In the genomic region with DNA sequence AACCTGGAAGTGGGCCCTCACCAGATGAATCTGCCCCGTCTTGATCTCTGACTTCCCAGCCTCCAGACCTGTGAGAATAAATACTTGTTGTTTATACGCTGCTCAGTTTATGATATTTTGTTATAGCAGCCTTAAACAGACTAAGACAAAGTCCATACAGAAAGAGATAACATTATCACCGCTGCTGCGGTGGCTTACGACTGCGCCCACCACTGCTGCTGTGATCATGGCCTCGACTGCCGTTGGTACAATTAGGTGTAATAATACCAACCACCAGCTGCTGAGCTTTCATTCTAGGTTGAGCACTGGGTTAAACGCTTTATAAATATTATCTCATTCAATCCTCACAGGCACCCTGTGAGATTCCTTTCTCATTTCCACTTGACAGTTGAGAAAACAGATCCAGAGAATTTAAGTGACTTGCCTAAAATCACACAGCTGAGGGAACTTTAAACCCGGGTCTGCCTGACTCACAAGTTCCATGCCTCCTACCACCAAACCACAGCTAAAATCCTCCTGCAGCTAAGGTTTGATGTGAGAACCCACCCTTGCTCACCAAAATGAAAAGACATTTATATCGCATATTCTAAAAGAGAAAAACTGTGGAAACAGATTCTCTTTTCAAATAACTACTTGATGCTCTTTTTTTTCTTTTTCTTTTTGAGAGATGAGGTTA, we compare ENCODE assay signal across 20 cellular contexts. TPM values are rescaled to one million over a fixed set of nuclear protein-coding genes. Genes with fewer than 3 reads are reported as not detected.
DNase-seq lines count a peak whose midpoint lies in the region; ATAC-seq and TF ChIP-seq lines count a peak whose summit lies in the region.
"Had no signal": no experiment of that assay in that cellular context is flagged by ENCODE, and none has a peak within 500 bp of the region (broad histone marks: within the 10 kb centered on the region; RNA-seq: fewer than 3 reads in every experiment).

No MANE protein-coding gene starts in this region.

- CTCF ChIA-PET in WTC11 (lab: Charles Lee) = interaction anchor here (0.9 to 2.8 kb wide), 4 partner anchors 21 to 127 kb away, joined by 5 to 14 read pairs (median 8); no protein-coding TSS in a partner anchor

- no peak for TF ChIP-seq CTCF in WTC11 (IDR thresholded peaks at IDR 0.05)
- TF ChIP-seq CTCF in glutamatergic neuron (IDR thresholded peaks at IDR 0.05; ENCODE audit: partially characterized antibody, unreplicated experiment) = no peak

- peak overlapping the region; percentile 28; the same call in 1 of the 2 replicates for H3K27ac Mint-ChIP-seq in WTC11
- peak overlapping the region; percentile 55 for H3K27ac Mint-ChIP-seq in glutamatergic neuron (ENCODE audit: unreplicated experiment)
- H3K27ac Mint-ChIP-seq: CD4-positive, CD25-positive, alpha-beta regulatory T cell; HFFc6; stimulated activated memory B cell treated with anti-CD40 and anti-IgM and Interleukin-4, amounts not matched to agents 10 μg/mL and 1 μg/mL and 100 μg/mL, for 72 hours had no signal

- H3K36me3 Mint-ChIP-seq in WTC11 (peaks cover 29% of the 10 kb centered on the region), glutamatergic neuron (ENCODE audit: unreplicated experiment) (peaks cover 4% of the 10 kb centered on the region)
- H3K36me3 Mint-ChIP-seq: CD4-positive, CD25-positive, alpha-beta regulatory T cell; stimulated activated memory B cell treated with anti-CD40 and anti-IgM and Interleukin-4, amounts not matched to agents 10 μg/mL and 1 μg/mL and 100 μg/mL, for 72 hours had no signal

- no peak overlapping the region for H3K4me3 Mint-ChIP-seq in WTC11
- no peak overlapping the region for H3K4me3 Mint-ChIP-seq in glutamatergic neuron (ENCODE audit: unreplicated experiment)
- H3K4me3 Mint-ChIP-seq: CD4-positive, CD25-positive, alpha-beta regulatory T cell; HFFc6; stimulated activated memory B cell treated with anti-CD40 and anti-IgM and Interleukin-4, amounts not matched to agents 10 μg/mL and 1 μg/mL and 100 μg/mL, for 72 hours had no signal

- POLR2A ChIA-PET in WTC11 (lab: Charles Lee) = no interaction called here

- H3K27me3 Mint-ChIP-seq in WTC11 (ENCODE audit: low read depth) (no peaks in the 10 kb centered on the region), glutamatergic neuron (ENCODE audit: unreplicated experiment) (no peaks in the 10 kb centered on the region)
- H3K27me3 Mint-ChIP-seq: CD4-positive, CD25-positive, alpha-beta regulatory T cell; stimulated activated memory B cell treated with anti-CD40 and anti-IgM and Interleukin-4, amounts not matched to agents 10 μg/mL and 1 μg/mL and 100 μg/mL, for 72 hours had no signal

- DNase-seq in activated CD4-positive, alpha-beta T cell treated with anti-CD3 and anti-CD28 coated beads, Interleukin-2, amount 50 U/mL, for 48 hours = peak; percentile 13 to 36
- no peak for DNase-seq in activated CD4-positive, alpha-beta T cell treated with anti-CD3 and anti-CD28 coated beads, Interleukin-2, amount 50 U/mL, for 1 hour
- DNase-seq in WTC11 (ENCODE audit: low spot score) (no peak), glutamatergic neuron (no peak), LoVo (ENCODE audit: low spot score) (no peak)
- peak; percentile 55 for DNase-seq in stimulated activated CD8-positive, alpha-beta memory T cell treated with anti-CD3 and anti-CD28 coated beads, Interleukin-4, amount 100 ng/mL, for 48 hours
- DNase-seq in stimulated activated naive CD4-positive, alpha-beta T cell treated with Interleukin-2 at 50 U/mL for 16 hours (lab: John Stamatoyannopoulos, UW) = no peak
- DNase-seq: ACHN; activated CD4-positive, CD25-positive, alpha-beta regulatory T cell treated with anti-CD3 and anti-CD28 coated beads, Interleukin-2, amount 50 U/mL, for 72 hours; CD4-positive, CD25-positive, alpha-beta regulatory T cell; central memory CD4-positive, alpha-beta T cell; DMS79; effector CD8-positive, alpha-beta T cell; esophagus squamous epithelium; HFFc6; NCI-H1436; NCI-H2171; trophoblast cell had no signal

- H3K4me1 Mint-ChIP-seq in WTC11 (peaks cover 24% of the 10 kb centered on the region), glutamatergic neuron (ENCODE audit: low read depth, unreplicated experiment) (peaks cover 12% of the 10 kb centered on the region)
- H3K4me1 Mint-ChIP-seq: CD4-positive, CD25-positive, alpha-beta regulatory T cell; stimulated activated memory B cell treated with anti-CD40 and anti-IgM and Interleukin-4, amounts not matched to agents 10 μg/mL and 1 μg/mL and 100 μg/mL, for 72 hours had no signal

- no peaks in the 10 kb centered on the region for H3K9me3 Mint-ChIP-seq in WTC11
- no peaks in the 10 kb centered on the region for H3K9me3 Mint-ChIP-seq in glutamatergic neuron (ENCODE audit: unreplicated experiment)
- H3K9me3 Mint-ChIP-seq: CD4-positive, CD25-positive, alpha-beta regulatory T cell; HFFc6; stimulated activated memory B cell treated with anti-CD40 and anti-IgM and Interleukin-4, amounts not matched to agents 10 μg/mL and 1 μg/mL and 100 μg/mL, for 72 hours had no signal

- ATAC-seq in WTC11 (no peak), HG02623 (IDR thresholded peaks at IDR 0.05; ENCODE audit: unreplicated experiment) (no peak)
- ATAC-seq: stimulated activated memory B cell treated with anti-CD40 and anti-IgM and Interleukin-4, amounts not matched to agents 10 μg/mL and 1 μg/mL and 100 μg/mL, for 72 hours had no signal

TF ChIP-seq in WTC11, 78 proteins besides CTCF, POLR2A, EP300 and RAD21 (continues in another document):
- TF ChIP-seq ZMAT4 (CRISPR knock-in tag; IDR thresholded peaks at IDR 0.05) = no peak
- no peak for TF ChIP-seq ESRRA (CRISPR knock-in tag; IDR thresholded peaks at IDR 0.05; ENCODE audit: borderline replicate concordance)
- no peak for TF ChIP-seq GABPB1 (CRISPR knock-in tag; IDR thresholded peaks at IDR 0.05)
- TF ChIP-seq TCF7 (CRISPR knock-in tag; IDR thresholded peaks at IDR 0.05; ENCODE audit: low read depth) = no peak
- TF ChIP-seq FOXJ3 (CRISPR knock-in tag; IDR thresholded peaks at IDR 0.05; ENCODE audit: borderline replicate concordance) = no peak
- TF ChIP-seq SOX15 (CRISPR knock-in tag; IDR thresholded peaks at IDR 0.05) = no peak
- no peak for TF ChIP-seq ZNF416 (CRISPR knock-in tag; IDR thresholded peaks at IDR 0.05)
- TF ChIP-seq, protein P1, sequence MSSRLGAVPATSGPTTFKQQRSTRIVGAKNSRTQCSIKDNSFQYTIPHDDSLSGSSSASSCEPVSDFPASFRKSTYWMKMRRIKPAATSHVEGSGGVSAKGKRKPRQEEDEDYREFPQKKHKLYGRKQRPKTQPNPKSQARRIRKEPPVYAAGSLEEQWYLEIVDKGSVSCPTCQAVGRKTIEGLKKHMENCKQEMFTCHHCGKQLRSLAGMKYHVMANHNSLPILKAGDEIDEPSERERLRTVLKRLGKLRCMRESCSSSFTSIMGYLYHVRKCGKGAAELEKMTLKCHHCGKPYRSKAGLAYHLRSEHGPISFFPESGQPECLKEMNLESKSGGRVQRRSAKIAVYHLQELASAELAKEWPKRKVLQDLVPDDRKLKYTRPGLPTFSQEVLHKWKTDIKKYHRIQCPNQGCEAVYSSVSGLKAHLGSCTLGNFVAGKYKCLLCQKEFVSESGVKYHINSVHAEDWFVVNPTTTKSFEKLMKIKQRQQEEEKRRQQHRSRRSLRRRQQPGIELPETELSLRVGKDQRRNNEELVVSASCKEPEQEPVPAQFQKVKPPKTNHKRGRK (CRISPR knock-in tag; IDR thresholded peaks at IDR 0.05; ENCODE audit: borderline replicate concordance) = no peak
- TF ChIP-seq, protein P2, sequence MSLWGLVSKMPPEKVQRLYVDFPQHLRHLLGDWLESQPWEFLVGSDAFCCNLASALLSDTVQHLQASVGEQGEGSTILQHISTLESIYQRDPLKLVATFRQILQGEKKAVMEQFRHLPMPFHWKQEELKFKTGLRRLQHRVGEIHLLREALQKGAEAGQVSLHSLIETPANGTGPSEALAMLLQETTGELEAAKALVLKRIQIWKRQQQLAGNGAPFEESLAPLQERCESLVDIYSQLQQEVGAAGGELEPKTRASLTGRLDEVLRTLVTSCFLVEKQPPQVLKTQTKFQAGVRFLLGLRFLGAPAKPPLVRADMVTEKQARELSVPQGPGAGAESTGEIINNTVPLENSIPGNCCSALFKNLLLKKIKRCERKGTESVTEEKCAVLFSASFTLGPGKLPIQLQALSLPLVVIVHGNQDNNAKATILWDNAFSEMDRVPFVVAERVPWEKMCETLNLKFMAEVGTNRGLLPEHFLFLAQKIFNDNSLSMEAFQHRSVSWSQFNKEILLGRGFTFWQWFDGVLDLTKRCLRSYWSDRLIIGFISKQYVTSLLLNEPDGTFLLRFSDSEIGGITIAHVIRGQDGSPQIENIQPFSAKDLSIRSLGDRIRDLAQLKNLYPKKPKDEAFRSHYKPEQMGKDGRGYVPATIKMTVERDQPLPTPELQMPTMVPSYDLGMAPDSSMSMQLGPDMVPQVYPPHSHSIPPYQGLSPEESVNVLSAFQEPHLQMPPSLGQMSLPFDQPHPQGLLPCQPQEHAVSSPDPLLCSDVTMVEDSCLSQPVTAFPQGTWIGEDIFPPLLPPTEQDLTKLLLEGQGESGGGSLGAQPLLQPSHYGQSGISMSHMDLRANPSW (CRISPR knock-in tag; conservative IDR thresholded peaks at IDR 0.05; ENCODE audit: low read depth) = no peak
- TF ChIP-seq NFATC4 (CRISPR knock-in tag; IDR thresholded peaks at IDR 0.05) = no peak
- no peak for TF ChIP-seq EMX1 (CRISPR knock-in tag; IDR thresholded peaks at IDR 0.05)

RNA-seq across cellular contexts. Expression of gene GOLM1, which starts 24.1 kb away (rescaled TPM):
- total RNA-seq in WTC11 (2021) (75.1 to 81.8 TPM (median 77.3 TPM) in 3 replicates), glutamatergic neuron (ENCODE audit: unreplicated experiment) (95.2 TPM)

Comparison
In these comparisons a context has a peak if more than half of its experiments do, and no peak if none do; other contexts are left out.
1. DNase-seq: peak in activated CD4-positive, alpha-beta T cell treated with anti-CD3 and anti-CD28 coated beads, Interleukin-2, amount 50 U/mL, for 48 hours (2 of 2) and stimulated activated CD8-positive, alpha-beta memory T cell treated with anti-CD3 and anti-CD28 coated beads, Interleukin-4, amount 100 ng/mL, for 48 hours (single experiment); none in activated CD4-positive, alpha-beta T cell treated with anti-CD3 and anti-CD28 coated beads, Interleukin-2, amount 50 U/mL, for 1 hour (single experiment), WTC11 (single experiment), glutamatergic neuron (single experiment), LoVo (single experiment) and stimulated activated naive CD4-positive, alpha-beta T cell treated with Interleukin-2 at 50 U/mL for 16 hours (single experiment).